In the genomic region with DNA sequence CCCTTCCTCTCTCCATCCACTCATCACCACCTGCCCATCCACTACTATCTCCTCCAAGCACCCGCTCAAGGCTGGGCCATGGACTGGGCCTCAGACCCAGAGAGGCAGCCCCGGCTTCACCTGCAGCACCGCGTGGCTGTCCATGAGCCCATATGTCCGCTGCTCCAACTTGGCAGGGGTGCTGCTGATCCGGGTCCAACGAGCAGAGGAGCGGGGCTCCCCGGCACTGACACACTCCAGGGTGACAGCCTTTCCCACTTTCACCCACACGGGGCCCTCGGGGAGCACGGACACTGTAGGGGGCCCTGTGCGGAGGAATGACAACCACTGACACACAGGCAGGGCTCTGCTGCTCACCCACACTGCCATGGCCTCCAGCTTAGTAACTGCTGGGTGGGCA, we compare ENCODE assay signal across 25 cellular contexts. TPM values are rescaled to one million over a fixed set of nuclear protein-coding genes. Genes with fewer than 3 reads are reported as not detected.
"Had no signal": no experiment of that assay in that cellular context is flagged by ENCODE, and none has a peak within 500 bp of the region (broad histone marks: within the 10 kb centered on the region; RNA-seq: fewer than 3 reads in every experiment).

No MANE protein-coding gene starts in this region.

- H3K27ac ChIP-seq: HL-60, KMS-11 had no signal

- DNase-seq: Kasumi-1, MM.1S, NCI-H1092 treated with DMSO at 0.1 percent for 48 hours, NCI-H1436, NCI-H187, NCI-H2029, NCI-H2081 treated with DMSO at 0.1 percent for 48 hours, NCI-H2171, NCI-H226, NCI-H446, NCI-H510A, NCI-H524 treated with DMSO at 0.1 percent for 48 hours, NCI-H69, NCI-H774, RPMI8226, SHP77, SK-N-SH, SW 1271, T-helper 1 cell had no signal

- FAIRE-seq: HTR-8/SVneo, RCC 7860 had no signal

- H3K9ac ChIP-seq: KMS-11, SK-N-SH had no signal

- H3K4me2 ChIP-seq: KMS-11, SK-N-SH had no signal

- H3K9me3 ChIP-seq: SK-N-SH had no signal

RNA-seq across cellular contexts. Expression of a gene that starts 28.9 kb away (rescaled TPM):
- total RNA-seq: M059J, SK-MEL-5 had no signal
